19 cellular contexts compared by ENCODE assay signal in genomic region chr2:195395351-195395750, GRCh38.
"Had no signal": no experiment of that assay in that cellular context is flagged by ENCODE, and none has a peak within 500 bp of the region (broad histone marks: within the 10 kb centered on the region; RNA-seq: fewer than 3 reads in every experiment).

No MANE protein-coding gene starts in this region.

- H3K4me3 ChIP-seq: dorsolateral prefrontal cortex, heart right ventricle, left lung, lung, right lobe of liver, stomach, suprapubic skin, transverse colon had no signal

- H3K27ac ChIP-seq: dorsolateral prefrontal cortex, heart right ventricle, left lung, right lobe of liver, stomach, suprapubic skin, transverse colon had no signal

- DNase-seq: activated CD4-positive, alpha-beta memory T cell treated with anti-CD3 and anti-CD28 coated beads for 36 hours; activated CD4-positive, alpha-beta T cell treated with anti-CD3 and anti-CD28 coated beads for 48 hours; activated naive CD4-positive, alpha-beta T cell treated with Interleukin-2 at 50 U/mL for 16 hours; activated naive CD8-positive, alpha-beta T cell treated with anti-CD3 and anti-CD28 coated beads for 36 hours; activated T-cell treated with anti-CD3 and anti-CD28 coated beads, Interleukin-2, amount 50 U/mL, for 48 hours; amygdala; dorsolateral prefrontal cortex; effector memory CD8-positive, alpha-beta T cell; heart right ventricle; left lung; naive thymus-derived CD4-positive, alpha-beta T cell; occipital lobe; right lobe of liver; small intestine; stimulated activated CD4-positive, alpha-beta T cell treated with anti-CD3 and anti-CD28 coated beads, Interleukin-15, amount 100 ng/mL, for 24 hours; stomach; transverse colon had no signal
